ENCODE assay signal across 6 cellular contexts in the genomic region with DNA sequence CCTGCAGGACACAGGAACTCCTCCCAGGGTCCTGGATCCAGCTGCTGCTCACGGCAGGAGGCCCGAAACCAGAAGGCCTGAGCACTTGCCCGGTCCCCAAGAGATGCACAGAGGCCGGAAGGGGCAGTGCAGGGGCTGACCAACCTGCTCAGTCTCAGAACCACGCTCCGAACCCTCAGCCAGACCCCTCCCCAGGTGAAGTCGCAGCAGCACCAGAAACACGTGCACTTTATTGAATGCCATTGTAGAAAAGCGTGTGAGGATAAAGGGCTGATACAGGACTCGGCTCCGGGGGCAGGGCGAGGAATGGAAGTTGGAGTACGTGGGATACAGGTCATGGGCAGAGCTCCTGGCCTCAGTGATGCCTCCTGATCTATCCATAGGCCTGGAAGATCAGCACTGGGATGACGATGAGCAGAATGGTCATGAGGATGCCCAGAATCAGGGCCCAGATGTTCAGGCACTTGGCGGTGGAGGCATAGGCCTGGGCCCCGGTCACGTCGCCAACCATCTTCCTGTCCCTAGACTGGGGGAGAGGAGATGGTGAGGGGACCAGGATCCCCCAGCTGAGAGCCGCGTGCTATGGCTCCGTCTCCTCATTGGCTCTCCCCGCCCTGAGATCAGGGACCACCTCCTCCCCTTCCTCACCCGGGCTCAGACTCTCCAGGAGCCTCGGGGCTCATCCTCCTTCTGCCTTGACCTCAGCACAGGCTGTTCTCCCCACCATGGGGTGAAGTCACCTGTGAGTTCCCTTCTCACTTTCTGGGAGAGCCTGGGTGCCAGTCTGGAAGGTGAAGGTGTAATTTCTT. TPM values are rescaled to one million over a fixed set of nuclear protein-coding genes. Genes with fewer than 3 reads are reported as not detected.
A peak's percentile ranks its signal among the peaks of the same experiment; 100 is the strongest.
DNase-seq lines count a peak whose midpoint lies in the region; ATAC-seq and TF ChIP-seq lines count a peak whose summit lies in the region.
"Not testable (repeated sequence)": the region's sequence is repeated elsewhere in the genome, so short reads cannot be mapped to it uniquely, and the experiment has no call there.

No MANE protein-coding gene starts in this region.

- POLR2A ChIA-PET in CD4-positive, alpha-beta memory T cell (lab: Charles Lee; ENCODE audit: partially characterized antibody): interaction anchor here (1.1 to 1.3 kb wide), 3 partner anchors 10 to 52 kb away, joined by 5 to 8 read pairs (median 6); no protein-coding TSS in a partner anchor
- POLR2A ChIA-PET in Panc1 (lab: Charles Lee): interaction anchor here (0.8 kb wide), 1 partner anchor 35 kb away, joined by 7 read pairs; no protein-coding TSS in a partner anchor

- not testable (repeated sequence) for H3K36me3 ChIP-seq in CD4-positive, alpha-beta memory T cell (ENCODE audit: insufficient read depth, low read length); Panc1 (ENCODE audit: control insufficient read depth, insufficient read depth, low read length); adipocyte (ENCODE audit: control insufficient read depth, insufficient read depth, low read length, severe bottlenecking)

- not testable (repeated sequence) for TF ChIP-seq CTCF in Panc1 (IDR thresholded peaks at IDR 0.05); mesothelial cell of epicardium (IDR thresholded peaks at IDR 0.05; ENCODE audit: unreplicated experiment)
- TF ChIP-seq CTCF in fibroblast of the aortic adventitia (IDR thresholded peaks at IDR 0.05; ENCODE audit: insufficient read depth, low read length): peak; percentile 17

- H3K9me3 ChIP-seq in CD4-positive, alpha-beta memory T cell (ENCODE audit: control insufficient read depth in 1 of 2, low read length in 2 of 2); Panc1 (ENCODE audit: control insufficient read depth, insufficient read depth, low read depth, low read length); adipocyte (ENCODE audit: control insufficient read depth, low read length): not testable (repeated sequence)

- not testable (repeated sequence) for BruUV-seq in Panc1 (replicated peaks; lab: Mats Ljungman, UMichigan)

- not testable (repeated sequence) for DNase-seq in CD4-positive, alpha-beta memory T cell; Panc1 (ENCODE audit: low read depth, low spot score); adipocyte (ENCODE audit: low read depth); fibroblast of the aortic adventitia (ENCODE audit: low read depth); mesothelial cell of epicardium (ENCODE audit: low spot score in 2 of 2, unreplicated experiment in 2 of 2)
- peak; percentile 52 for DNase-seq in stimulated activated CD8-positive, alpha-beta memory T cell treated with anti-CD3 and anti-CD28 coated beads, Interleukin-4, amount 100 ng/mL, for 48 hours

- peak; percentile 65 for ATAC-seq in Panc1

- not testable (repeated sequence) for H3K9me3 Mint-ChIP-seq in CD4-positive, alpha-beta memory T cell; mesothelial cell of epicardium

- intact Hi-C loops in CD4-positive, alpha-beta memory T cell (cut with micrococcal nuclease); Panc1 (cut with micrococcal nuclease; ENCODE audit: unreplicated experiment): not testable (repeated sequence)

- H3K9ac ChIP-seq in adipocyte (ENCODE audit: low read length): peak overlapping the region; percentile 91

- peaks cover 21 to 40% (median 32%) of the 10 kb centered on the region in 4 donors for H3K4me1 Mint-ChIP-seq in CD4-positive, alpha-beta memory T cell
- peaks cover 39% of the 10 kb centered on the region for H3K4me1 Mint-ChIP-seq in mesothelial cell of epicardium

- not testable (repeated sequence) for H3K27me3 ChIP-seq in CD4-positive, alpha-beta memory T cell (ENCODE audit: insufficient read depth, low read length); Panc1 (ENCODE audit: control insufficient read depth, insufficient read depth, low read length); adipocyte (replicated peaks; ENCODE audit: control insufficient read depth, insufficient read depth, low read length)

- not testable (repeated sequence) for H3K27me3 Mint-ChIP-seq in CD4-positive, alpha-beta memory T cell
- H3K27me3 Mint-ChIP-seq in mesothelial cell of epicardium (ENCODE audit: low read depth): peaks cover 19% of the 10 kb centered on the region

- peaks cover 18 to 22% of the 10 kb centered on the region in 2 donors for H3K36me3 Mint-ChIP-seq in CD4-positive, alpha-beta memory T cell
- not testable (repeated sequence) for H3K36me3 Mint-ChIP-seq in mesothelial cell of epicardium

- H3K4me1 ChIP-seq in CD4-positive, alpha-beta memory T cell (ENCODE audit: insufficient read depth, low read length): peaks cover 16% of the 10 kb centered on the region
- peaks cover 32% of the 10 kb centered on the region for H3K4me1 ChIP-seq in Panc1 (ENCODE audit: control insufficient read depth, insufficient read depth, low read length)
- peaks cover 22% of the 10 kb centered on the region for H3K4me1 ChIP-seq in adipocyte (ENCODE audit: control insufficient read depth, insufficient read depth, low read length)

- peak overlapping the region; percentile 81 to 90 (median 86) for H3K4me3 Mint-ChIP-seq in CD4-positive, alpha-beta memory T cell
- peak overlapping the region; percentile 90 for H3K4me3 Mint-ChIP-seq in mesothelial cell of epicardium

- peak overlapping the region; percentile 47 for H3K27ac ChIP-seq in CD4-positive, alpha-beta memory T cell (ENCODE audit: low read depth, low read length)
- peak overlapping the region; percentile 95 for H3K27ac ChIP-seq in Panc1 (ENCODE audit: low read length)

- peak overlapping the region; percentile 76 to 97 (median 89) for H3K27ac Mint-ChIP-seq in CD4-positive, alpha-beta memory T cell
- peak overlapping the region; percentile 99 for H3K27ac Mint-ChIP-seq in mesothelial cell of epicardium

- H3K4me3 ChIP-seq in CD4-positive, alpha-beta memory T cell (ENCODE audit: low read length in 2 of 2): peak overlapping the region in 1 of 2 donors; percentile 36
- H3K4me3 ChIP-seq in Panc1 (ENCODE audit: low read depth in 2 of 2, low read length in 2 of 2): peak overlapping the region; percentile 61 to 64
- H3K4me3 ChIP-seq in adipocyte (ENCODE audit: low read length): peak overlapping the region; percentile 89
- H3K4me3 ChIP-seq in fibroblast of the aortic adventitia (ENCODE audit: low read depth, low read length): peak overlapping the region; percentile 91

- CTCF ChIA-PET in CD4-positive, alpha-beta memory T cell (lab: Charles Lee; ENCODE audit: partially characterized antibody); Panc1 (lab: Charles Lee): not testable (repeated sequence)

- in situ Hi-C loops in Panc1 (cut with HindIII; ENCODE audit: low pct_unique_long_range_greater_than_20kb, low sequenced_read_pairs): not testable (repeated sequence)

RNA-seq across cellular contexts. Expression of gene IFITM3, which starts 1.0 kb away (rescaled TPM):
- total RNA-seq in CD4-positive, alpha-beta memory T cell: 1 to 10 TPM; 6.2 to 7.2 TPM
- 100 to 1,000 TPM in 1 of 2 donors, 1 to 10 TPM in 1; 9.1 to 108 TPM for polyA plus RNA-seq in CD4-positive, alpha-beta memory T cell
- total RNA-seq in Panc1 (2021; ENCODE audit: unreplicated experiment): 614 TPM
- 1,322 TPM for polyA plus RNA-seq in Panc1 (2012; ENCODE audit: insufficient read length)
- 34.3 and 95.4 TPM in 2 replicates for total RNA-seq in fibroblast of the aortic adventitia (ENCODE audit: low replicate concordance)
- 540 to 561 TPM (median 547 TPM) in 3 replicates for total RNA-seq in mesothelial cell of epicardium

RNA-seq across cellular contexts. Expression of gene IFITM1, which starts 5.8 kb away (rescaled TPM):
- 100 to 1,000 TPM; 119 to 121 TPM for total RNA-seq in CD4-positive, alpha-beta memory T cell
- polyA plus RNA-seq in CD4-positive, alpha-beta memory T cell: 1,000 to 10,000 TPM; 2,073 to 2,173 TPM
- total RNA-seq in Panc1 (2021; ENCODE audit: unreplicated experiment): 66.3 TPM
- polyA plus RNA-seq in Panc1 (2012; ENCODE audit: insufficient read length): 206 TPM
- total RNA-seq in fibroblast of the aortic adventitia (ENCODE audit: low replicate concordance): 20.9 and 24.2 TPM in 2 replicates
- total RNA-seq in mesothelial cell of epicardium: 120 to 128 TPM (median 122 TPM) in 3 replicates

RNA-seq across cellular contexts. Expression of gene IFITM2, which starts 12.1 kb away (rescaled TPM):
- total RNA-seq in CD4-positive, alpha-beta memory T cell: 100 to 1,000 TPM; 202 to 203 TPM
- 1,000 to 10,000 TPM; 2,491 to 3,716 TPM for polyA plus RNA-seq in CD4-positive, alpha-beta memory T cell
- total RNA-seq in Panc1 (2021; ENCODE audit: unreplicated experiment) (183 TPM), fibroblast of the aortic adventitia (ENCODE audit: low replicate concordance) (50.1 and 88.1 TPM in 2 replicates), mesothelial cell of epicardium (208 to 224 TPM (median 210 TPM) in 3 replicates)
- 402 TPM for polyA plus RNA-seq in Panc1 (2012; ENCODE audit: insufficient read length)

RNA-seq across cellular contexts. Expression of gene IFITM5, which starts 20.3 kb away (rescaled TPM):
- not detected for total RNA-seq in CD4-positive, alpha-beta memory T cell
- polyA plus RNA-seq in CD4-positive, alpha-beta memory T cell: not detected
- total RNA-seq in Panc1 (2021; ENCODE audit: unreplicated experiment) (not detected), fibroblast of the aortic adventitia (ENCODE audit: low replicate concordance) (not detected in 2 replicates), mesothelial cell of epicardium (not detected in 3 replicates)
- polyA plus RNA-seq in Panc1 (2012; ENCODE audit: insufficient read length): 0.30 TPM

RNA-seq across cellular contexts. Expression of gene PGGHG, which starts 30.7 kb away (rescaled TPM):
- total RNA-seq in CD4-positive, alpha-beta memory T cell: 100 to 1,000 TPM; 304 TPM
- polyA plus RNA-seq in CD4-positive, alpha-beta memory T cell: 1 to 10 TPM; 3.0 to 5.6 TPM
- total RNA-seq in Panc1 (2021; ENCODE audit: unreplicated experiment): 115 TPM
- 129 TPM for polyA plus RNA-seq in Panc1 (2012; ENCODE audit: insufficient read length)
- 5.3 and 6.9 TPM in 2 replicates for total RNA-seq in fibroblast of the aortic adventitia (ENCODE audit: low replicate concordance)
- total RNA-seq in mesothelial cell of epicardium: 101 to 109 TPM (median 103 TPM) in 3 replicates
